In genomic region chr6:108002365-108003221, GRCh38 we compare ENCODE assay signal across 8 cellular contexts. TPM values are rescaled to one million over a fixed set of nuclear protein-coding genes. Genes with fewer than 3 reads are reported as not detected.
DNase-seq lines count a peak whose midpoint lies in the region; ATAC-seq and FAIRE-seq lines count a peak whose summit lies in the region.

No MANE protein-coding gene starts in this region.

- H3K9me3 ChIP-seq in small intestine (ENCODE audit: control insufficient read depth, low read depth) (no peaks in the 10 kb centered on the region), T-helper 17 cell (ENCODE audit: control insufficient read depth, low read length, poor library complexity, severe bottlenecking) (no peaks in the 10 kb centered on the region)

- peaks cover 2% of the 10 kb centered on the region for H3K4me1 Mint-ChIP-seq in T-helper 17 cell

- no peak for ATAC-seq in T-helper 17 cell

- peaks cover 0 to 2% of the 10 kb centered on the region in 2 donors for H3K4me1 ChIP-seq in small intestine (ENCODE audit: control insufficient read depth in 2 of 2, insufficient read depth in 1 of 2, low read depth in 1 of 2, low read length in 1 of 2)

- no peaks in the 10 kb centered on the region for H3K27me3 ChIP-seq in small intestine (ENCODE audit: control insufficient read depth in 2 of 2, insufficient read depth in 2 of 2, low read length in 2 of 2)

- H3K27ac Mint-ChIP-seq in T-helper 17 cell = no peak overlapping the region

- 9 to 51% (median 22%) methylated on average over 9 of the region's 9 CpGs for whole genome bisulfite sequencing in small intestine, 3 donors

- H3K27me3 Mint-ChIP-seq in T-helper 17 cell = peaks cover 18% of the 10 kb centered on the region

- no peak overlapping the region for H3K4me3 Mint-ChIP-seq in T-helper 17 cell

- peak; percentile 53 for FAIRE-seq in small intestine (lab: Jason Lieb, UNC)

- H3K36me3 ChIP-seq in small intestine (ENCODE audit: control insufficient read depth in 2 of 2, insufficient read depth in 2 of 2, low read length in 2 of 2) = no peaks in the 10 kb centered on the region

- no peak overlapping the region for H3K4me3 ChIP-seq in small intestine (ENCODE audit: low read depth in 1 of 2, low read length in 2 of 2)

- DNase-seq in M059J (ENCODE audit: low read depth) (peak; percentile 77), amygdala (lab: John Stamatoyannopoulos, UW) (peak in 55 of 56 donors; percentile 2 to 93 (median 67)), iris pigment epithelial cell (ENCODE audit: low read depth) (peak; percentile 41), small intestine (peak; percentile 97), NAMALWA (ENCODE audit: low spot score) (no peak), T-helper 17 cell (no peak), T-helper 2 cell (no peak)
- no peak for DNase-seq in activated CD4-positive, alpha-beta T cell treated with anti-CD3 and anti-CD28 coated beads for 48 hours

- H3K27ac ChIP-seq in small intestine (ENCODE audit: low read depth in 1 of 2, low read length in 1 of 2) = peak overlapping the region; percentile 93 to 94

- no peaks in the 10 kb centered on the region for H3K36me3 Mint-ChIP-seq in T-helper 17 cell (ENCODE audit: low read depth)

RNA-seq across cellular contexts. Expression of gene SEC63, which starts 44.6 kb away (rescaled TPM):
- total RNA-seq in M059J (2014; rRNA removed; shearing (Covaris generic)) = 11.8 and 22.9 TPM in 2 replicates
- 10 to 100 TPM; 10.1 to 29.4 (median 11.1) TPM for polyA plus RNA-seq in small intestine
- total RNA-seq in T-helper 17 cell = 10 to 100 TPM; 76.6 to 86.7 TPM

Comparison
In these comparisons a context has a peak if more than half of its experiments do, and no peak if none do; other contexts are left out.
1. DNase-seq: peak in M059J (single experiment), amygdala (55 of 56), iris pigment epithelial cell (single experiment) and small intestine (single experiment); none in NAMALWA (single experiment), T-helper 17 cell (0 of 3), activated CD4-positive, alpha-beta T cell treated with anti-CD3 and anti-CD28 coated beads for 48 hours (single experiment) and T-helper 2 cell (0 of 5).